In genomic region chr3:126392246-126392645, GRCh38 we compare ENCODE assay signal across 32 cellular contexts. TPM values are rescaled to one million over a fixed set of nuclear protein-coding genes. Genes with fewer than 3 reads are reported as not detected.
"Had no signal": no experiment of that assay in that cellular context is flagged by ENCODE, and none has a peak within 500 bp of the region (broad histone marks: within the 10 kb centered on the region; RNA-seq: fewer than 3 reads in every experiment).

No MANE protein-coding gene starts in this region.

- H3K27me3 ChIP-seq: body of pancreas had no signal

- H3K36me3 ChIP-seq: adrenal gland, breast epithelium, WERI-Rb-1 had no signal

- H3K27ac ChIP-seq: adrenal gland, body of pancreas, breast epithelium, WERI-Rb-1 had no signal

- ATAC-seq: activated CD8-positive, alpha-beta T cell treated with anti-CD3 and anti-CD28 coated beads for 36 hours; activated naive CD4-positive, alpha-beta T cell treated with anti-CD3 and anti-CD28 coated beads, Interleukin-2, amount 50 U/mL, for 72 hours; activated T-cell treated with anti-CD3 and anti-CD28 coated beads, Interleukin-2, amount 50 U/mL, for 4 hours; body of pancreas; K562 had no signal

- FAIRE-seq: astrocyte, K562 had no signal

- H3K4me3 ChIP-seq: adrenal gland, body of pancreas, breast epithelium, K562 had no signal

- DNase-seq: activated CD4-positive, alpha-beta T cell treated with anti-CD3 and anti-CD28 coated beads for 1 hour; activated CD4-positive, alpha-beta T cell treated with anti-CD3 and anti-CD28 coated beads, Interleukin-2, amount 10 ng/mL, durations not matched to agents 24 days and 14 days; activated CD4-positive, alpha-beta T cell treated with anti-CD3 and anti-CD28 coated beads, Interleukin-2, amount 50 U/mL, for 4 hours; activated CD4-positive, CD25-positive, alpha-beta regulatory T cell; activated CD8-positive, alpha-beta T cell treated with anti-CD3 and anti-CD28 coated beads for 36 hours; activated gamma-delta T cell treated with Interleukin-2 at 50 U/mL for 16 hours; activated naive CD4-positive, alpha-beta T cell treated with anti-CD3 and anti-CD28 coated beads for 36 hours; activated T-cell treated with anti-CD3 and anti-CD28 coated beads for 4 hours; activated T-cell treated with anti-CD3 and anti-CD28 coated beads, Interleukin-2, amount 50 U/mL, for 4 hours; body of pancreas; NCI-H1105 treated with DMSO at 0.1 percent for 48 hours; NCI-H1436; NCI-H1694; NCI-H1930; NCI-H345; NCI-H524 treated with DMSO at 0.1 percent for 48 hours; OCI-M1; Right ventricle myocardium superior; SW 1271; T-helper 1 cell; T-helper 2 cell; T-helper 9 cell; WERI-Rb-1 had no signal

- H3K4me1 ChIP-seq: breast epithelium had no signal

- H3K9me3 ChIP-seq: adrenal gland, body of pancreas, breast epithelium had no signal

RNA-seq across cellular contexts. Expression of gene CFAP100, which starts 2.5 kb away (rescaled TPM):
- total RNA-seq: activated CD4-positive, alpha-beta T cell treated with anti-CD3 and anti-CD28 coated beads, Interleukin-2, amount 10 ng/mL, durations not matched to agents 24 days and 14 days; activated CD8-positive, alpha-beta T cell treated with anti-CD3 and anti-CD28 coated beads for 36 hours; activated naive CD4-positive, alpha-beta T cell treated with anti-CD3 and anti-CD28 coated beads for 36 hours; activated naive CD4-positive, alpha-beta T cell treated with anti-CD3 and anti-CD28 coated beads, Interleukin-2, amount 50 U/mL, for 72 hours; activated T-cell treated with anti-CD3 and anti-CD28 coated beads, Interleukin-2, amount 50 U/mL, for 4 hours; activated T-helper 1 cell treated with anti-CD3 and anti-CD28 coated beads, Interleukin-12 subunit alpha, Interleukin-12 subunit beta, Interleukin-2, Interleukin-4 antibody, amounts not matched to agents 30 ng/mL and 10 ng/mL and 1 ng/mL, durations not matched to agents 14 hours and 24 hours and 36 hours; adrenal gland; astrocyte; body of pancreas; breast epithelium; cardiac septum; K562; M059J; NCI-H460; Right ventricle myocardium superior had no signal
- polyA plus RNA-seq: adrenal gland, K562 had no signal
